Comparison of ENCODE assay signal across 22 cellular contexts in the genomic region with DNA sequence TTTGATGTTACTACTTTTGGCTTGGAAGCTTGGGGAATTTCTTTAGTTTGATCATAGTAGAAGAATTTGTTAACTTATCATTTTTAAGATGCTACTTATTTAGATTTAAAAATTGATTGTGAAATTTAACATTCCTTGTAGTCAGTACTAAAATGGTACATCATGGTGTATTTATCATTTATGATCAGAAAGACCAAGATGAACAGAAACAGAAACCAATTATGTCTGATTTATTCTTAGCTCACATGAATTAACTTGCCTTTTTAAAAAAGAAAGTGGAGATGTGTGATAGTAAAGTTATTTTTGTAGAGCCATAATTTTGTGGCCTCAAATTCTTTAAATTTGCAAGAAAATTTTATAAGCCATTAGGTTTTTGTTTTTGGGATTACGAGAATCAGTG.
"Had no signal": no experiment of that assay in that cellular context is flagged by ENCODE, and none has a peak within 500 bp of the region (broad histone marks: within the 10 kb centered on the region; RNA-seq: fewer than 3 reads in every experiment).

No MANE protein-coding gene starts in this region.

- H3K4me3 ChIP-seq: body of pancreas, lung, prostate gland, skin epidermis had no signal

- H3K27ac ChIP-seq: body of pancreas, epithelial cell of prostate, foreskin keratinocyte, prostate gland, skin epidermis had no signal

- H3K9me3 ChIP-seq: body of pancreas, prostate gland had no signal

- H3K36me3 ChIP-seq: prostate gland had no signal

- H3K36me3 Mint-ChIP-seq: activated CD8-positive, alpha-beta memory T cell treated with anti-CD3 and anti-CD28 coated beads, Interleukin-2, amount 10 ng/mL, durations not matched to agents 7 days and 5 days had no signal

- H3K4me3 Mint-ChIP-seq: activated B cell treated with CpG ODN at 0.5 μM for 24 hours; activated CD4-positive, alpha-beta memory T cell treated with anti-CD3 and anti-CD28 coated beads, Interleukin-2, amount 10 ng/mL, durations not matched to agents 7 days and 5 days; activated CD8-positive, alpha-beta memory T cell treated with anti-CD3 and anti-CD28 coated beads, Interleukin-2, amount 10 ng/mL, durations not matched to agents 7 days and 5 days; endodermal cell; nephron; stimulated activated naive CD8-positive, alpha-beta T cell treated with anti-CD3 and anti-CD28 coated beads, Interleukin-15, Interleukin-2, amounts not matched to agents 100 ng/mL and 50 ng/mL, for 24 hours had no signal

- H3K27ac Mint-ChIP-seq: activated B cell treated with CpG ODN at 0.5 μM for 24 hours; activated CD4-positive, alpha-beta memory T cell treated with anti-CD3 and anti-CD28 coated beads, Interleukin-2, amount 10 ng/mL, durations not matched to agents 7 days and 5 days; activated CD8-positive, alpha-beta memory T cell treated with anti-CD3 and anti-CD28 coated beads, Interleukin-2, amount 10 ng/mL, durations not matched to agents 7 days and 5 days; endodermal cell; nephron; stimulated activated naive CD8-positive, alpha-beta T cell treated with anti-CD3 and anti-CD28 coated beads, Interleukin-15, Interleukin-2, amounts not matched to agents 100 ng/mL and 50 ng/mL, for 24 hours had no signal

- H3K4me1 ChIP-seq: body of pancreas, foreskin keratinocyte, prostate gland had no signal

- ATAC-seq: activated CD8-positive, alpha-beta memory T cell treated with anti-CD3 and anti-CD28 coated beads, Interleukin-2, amount 10 ng/mL, durations not matched to agents 7 days and 5 days; body of pancreas; foreskin keratinocyte; left lobe of liver; right cardiac atrium had no signal

- H3K27me3 ChIP-seq: body of pancreas had no signal

- H3K4me1 Mint-ChIP-seq: activated B cell treated with CpG ODN at 0.5 μM for 24 hours; activated CD4-positive, alpha-beta memory T cell treated with anti-CD3 and anti-CD28 coated beads, Interleukin-2, amount 10 ng/mL, durations not matched to agents 7 days and 5 days; activated CD8-positive, alpha-beta memory T cell treated with anti-CD3 and anti-CD28 coated beads, Interleukin-2, amount 10 ng/mL, durations not matched to agents 7 days and 5 days; nephron had no signal

- DNase-seq: activated B cell treated with CpG ODN at 0.5 μM for 24 hours; activated CD4-positive, alpha-beta memory T cell treated with anti-CD3 and anti-CD28 coated beads, Interleukin-2, amount 10 ng/mL, durations not matched to agents 7 days and 5 days; activated CD4-positive, alpha-beta T cell treated with anti-CD3 and anti-CD28 coated beads for 4 hours; activated CD8-positive, alpha-beta memory T cell treated with anti-CD3 and anti-CD28 coated beads, Interleukin-2, amount 10 ng/mL, durations not matched to agents 7 days and 5 days; activated naive CD4-positive, alpha-beta T cell treated with Interleukin-2 at 50 U/mL for 16 hours; body of pancreas; caudate nucleus; endodermal cell; foreskin keratinocyte; hypothalamus; islet precursor cell; midbrain; right cardiac atrium; stimulated activated CD4-positive, alpha-beta T cell treated with anti-CD3 and anti-CD28 coated beads, Interleukin-2, amount 100 ng/mL, for 48 hours; trophoblast cell had no signal

- H3K9me3 Mint-ChIP-seq: activated B cell treated with CpG ODN at 0.5 μM for 24 hours; activated CD4-positive, alpha-beta memory T cell treated with anti-CD3 and anti-CD28 coated beads, Interleukin-2, amount 10 ng/mL, durations not matched to agents 7 days and 5 days; endodermal cell; nephron; stimulated activated naive CD8-positive, alpha-beta T cell treated with anti-CD3 and anti-CD28 coated beads, Interleukin-15, Interleukin-2, amounts not matched to agents 100 ng/mL and 50 ng/mL, for 24 hours had no signal
